11 cellular contexts compared by ENCODE assay signal in the genomic region with DNA sequence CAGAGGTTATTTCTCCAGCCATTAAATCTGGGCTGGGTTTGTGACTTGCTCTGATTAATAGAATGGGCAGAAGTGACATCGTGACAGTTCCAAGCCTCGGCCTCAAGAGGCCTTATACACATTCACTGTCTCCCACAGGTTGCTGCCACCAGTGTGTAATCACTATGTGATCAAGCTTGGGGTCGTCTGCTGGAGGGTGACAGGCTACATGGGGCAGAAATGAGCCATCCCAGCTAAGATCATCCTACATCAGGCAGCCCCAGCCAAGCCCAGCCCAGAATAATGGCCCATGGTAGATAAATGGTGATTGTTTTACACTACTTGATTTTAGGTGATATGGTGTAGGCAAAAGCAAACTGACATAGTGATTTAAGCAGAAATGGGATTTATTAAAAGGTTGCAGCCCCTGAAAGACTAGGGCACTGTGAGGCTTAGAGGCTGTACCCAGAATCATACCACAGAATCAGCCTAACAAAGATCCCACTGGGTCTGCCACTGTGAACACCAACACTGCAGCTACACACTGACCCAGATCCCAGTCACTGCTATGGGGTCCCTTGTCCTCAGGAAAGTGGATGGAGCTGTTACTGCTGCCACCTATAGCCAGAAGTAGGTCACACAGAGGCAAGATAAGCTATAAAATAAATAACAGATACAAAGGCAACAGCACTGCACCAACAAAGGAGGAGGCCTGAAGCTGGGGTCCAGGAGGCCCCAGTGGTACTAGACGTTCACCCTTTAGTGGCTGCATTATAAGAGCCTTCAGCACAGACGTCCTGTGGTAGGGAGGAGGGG.
DNase-seq lines count a peak whose midpoint lies in the region; ATAC-seq and TF ChIP-seq lines count a peak whose summit lies in the region.
"Had no signal": no experiment of that assay in that cellular context is flagged by ENCODE, and none has a peak within 500 bp of the region (broad histone marks: within the 10 kb centered on the region; RNA-seq: fewer than 3 reads in every experiment).

No MANE protein-coding gene starts in this region.

- H3K9me3 ChIP-seq in cardiac muscle cell (ENCODE audit: low read depth) (no peaks in the 10 kb centered on the region), heart right ventricle (no peaks in the 10 kb centered on the region), Loucy (ENCODE audit: insufficient read depth, low read depth, low read length) (no peaks in the 10 kb centered on the region)

- no peak overlapping the region for H3K4me3 Mint-ChIP-seq in chondrocyte (ENCODE audit: unreplicated experiment)
- H3K4me3 Mint-ChIP-seq: memory B cell had no signal

- no peaks in the 10 kb centered on the region for H3F3A ChIP-seq in Loucy (ENCODE audit: low read depth)

- H3K27ac Mint-ChIP-seq in chondrocyte (ENCODE audit: unreplicated experiment), result no peak overlapping the region
- H3K27ac Mint-ChIP-seq: memory B cell had no signal

- ATAC-seq in heart right ventricle, result no peak
- ATAC-seq in stimulated activated naive CD8-positive, alpha-beta T cell treated with anti-CD3 and anti-CD28 coated beads, Interleukin-15, Interleukin-2, amounts not matched to agents 100 U/mL and 50 U/mL, for 24 hours, result peak; percentile 84
- ATAC-seq in GM18873 (IDR thresholded peaks at IDR 0.05; ENCODE audit: low FRiP score, unreplicated experiment), result no peak

- no peaks in the 10 kb centered on the region for H3K4me1 Mint-ChIP-seq in chondrocyte (ENCODE audit: low read depth)
- H3K4me1 Mint-ChIP-seq: memory B cell had no signal

- no peaks in the 10 kb centered on the region for H3K27me3 ChIP-seq in cardiac muscle cell
- no peaks in the 10 kb centered on the region for H3K27me3 ChIP-seq in heart right ventricle
- no peaks in the 10 kb centered on the region for H3K27me3 ChIP-seq in Loucy (ENCODE audit: insufficient read depth, low read length, poor library complexity, severe bottlenecking)

- no peaks in the 10 kb centered on the region for H3K36me3 ChIP-seq in cardiac muscle cell
- H3K36me3 ChIP-seq in heart right ventricle, result no peaks in the 10 kb centered on the region
- no peaks in the 10 kb centered on the region for H3K36me3 ChIP-seq in Loucy (ENCODE audit: insufficient read depth, low read length)

- H3K4me2 ChIP-seq in Loucy (ENCODE audit: low read depth, low read length, poor library complexity, severe bottlenecking), result no peak overlapping the region

- 76% methylated on average over 5 of the region's 5 CpGs for WGBS in heart right ventricle, 2 donors

- intact Hi-C loops in heart right ventricle (cut with DNase I), result no loop called here

- no peak overlapping the region for H3K9ac ChIP-seq in Loucy (ENCODE audit: low read depth, low read length, poor library complexity, severe bottlenecking)

- no peaks in the 10 kb centered on the region for H3K79me2 ChIP-seq in Loucy (ENCODE audit: insufficient read depth, low read length)

- no peaks in the 10 kb centered on the region for H4K20me1 ChIP-seq in Loucy (ENCODE audit: insufficient read depth, low read length, poor library complexity, severe bottlenecking)

- H3K4me1 ChIP-seq in cardiac muscle cell (ENCODE audit: low read depth), result no peaks in the 10 kb centered on the region
- peaks cover 0 to 18% (median 0%) of the 10 kb centered on the region in 9 donors for H3K4me1 ChIP-seq in heart right ventricle
- no peaks in the 10 kb centered on the region for H3K4me1 ChIP-seq in Loucy (ENCODE audit: insufficient read depth, low read length, poor library complexity, severe bottlenecking)

- no peaks in the 10 kb centered on the region for H3K36me3 Mint-ChIP-seq in chondrocyte (ENCODE audit: low read depth)
- H3K36me3 Mint-ChIP-seq: memory B cell had no signal

- H3K27ac ChIP-seq in cardiac muscle cell (no peak overlapping the region), heart right ventricle (peak overlapping the region in 1 of 10 donors; percentile 34)

- H3K9me2 ChIP-seq in Loucy (replicated peaks; ENCODE audit: low read depth, low read length), result no peaks in the 10 kb centered on the region

- H3K4me3 ChIP-seq in cardiac muscle cell, result no peak overlapping the region
- H3K4me3 ChIP-seq in heart right ventricle, result no peak overlapping the region
- H3K4me3 ChIP-seq in Loucy (ENCODE audit: low read length, poor library complexity, severe bottlenecking), result no peak overlapping the region

- DNase-seq in cardiac muscle cell (ENCODE audit: low read depth in 1 of 2, low spot score in 1 of 2) (no peak), heart right ventricle (no peak), chondrocyte (ENCODE audit: low spot score) (no peak), NCI-H2196 (lab: John Stamatoyannopoulos, UW; ENCODE audit: unreplicated experiment) (no peak)
- peak; percentile 27 for DNase-seq in stimulated activated naive CD8-positive, alpha-beta T cell treated with anti-CD3 and anti-CD28 coated beads, Interleukin-15, Interleukin-2, amounts not matched to agents 100 U/mL and 50 U/mL, for 24 hours
- no peak for DNase-seq in stimulated activated CD4-positive, alpha-beta T cell treated with anti-CD3 and anti-CD28 coated beads, Interleukin-4, amount 100 ng/mL, for 4 hours
- DNase-seq: activated CD4-positive, alpha-beta T cell treated with anti-CD3 and anti-CD28 coated beads, Interleukin-2, amount 50 U/mL, for 4 hours; NCI-H2107 had no signal

- no peaks in the 10 kb centered on the region for H3K9me3 Mint-ChIP-seq in chondrocyte (ENCODE audit: low read depth)
- H3K9me3 Mint-ChIP-seq: memory B cell had no signal

- TF ChIP-seq CTCF in cardiac muscle cell (IDR thresholded peaks at IDR 0.05; ENCODE audit: low read depth, low read length) (peak; percentile 21), heart right ventricle (IDR thresholded peaks at IDR 0.05) (peak in 1 of 9 donors; percentile 11), Loucy (conservative IDR thresholded peaks at IDR 0.05; ENCODE audit: low read length) (peak; percentile 48), chondrocyte (IDR thresholded peaks at IDR 0.05) (peak; percentile 57)

- H2AFZ ChIP-seq in Loucy (ENCODE audit: low read length), result no peak overlapping the region

- no peaks in the 10 kb centered on the region for H3K27me3 Mint-ChIP-seq in chondrocyte (ENCODE audit: low read depth)
- H3K27me3 Mint-ChIP-seq: memory B cell had no signal
